1 cellular context compared by ENCODE assay signal in the genomic region with DNA sequence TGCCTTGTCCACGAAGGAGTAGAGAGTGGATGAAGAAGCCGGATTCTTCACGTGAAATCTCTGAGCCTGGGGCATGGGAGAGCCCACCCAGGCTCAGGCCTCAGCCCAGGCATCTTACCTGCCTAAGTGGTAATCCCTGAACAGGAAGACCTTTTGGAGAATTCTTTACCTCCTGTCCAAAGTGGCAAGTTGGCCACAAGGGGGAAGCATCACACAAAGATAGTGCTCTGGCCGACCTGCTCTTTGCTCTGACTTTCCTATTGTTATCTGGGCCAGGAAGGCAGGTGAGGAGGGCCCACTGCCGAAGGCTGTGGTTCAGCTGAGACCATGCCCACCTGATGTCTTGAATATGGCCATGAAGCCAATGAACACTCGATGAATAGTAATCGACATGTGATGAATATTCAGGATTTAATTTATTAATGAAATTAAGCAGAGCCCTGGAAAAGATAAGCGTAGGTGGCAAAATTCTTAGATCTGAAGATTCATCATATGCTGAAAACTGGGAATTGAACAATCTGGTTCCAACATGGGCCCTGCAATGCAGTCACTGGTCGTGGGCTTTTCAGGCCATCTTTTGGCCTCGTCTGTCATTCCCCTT.
TF ChIP-seq lines count a peak whose summit lies in the region.

No MANE protein-coding gene starts in this region.

TF ChIP-seq in GM23338, 12 proteins besides CTCF, POLR2A, EP300 and RAD21 (continued from another document):
- TF ChIP-seq, protein P1, sequence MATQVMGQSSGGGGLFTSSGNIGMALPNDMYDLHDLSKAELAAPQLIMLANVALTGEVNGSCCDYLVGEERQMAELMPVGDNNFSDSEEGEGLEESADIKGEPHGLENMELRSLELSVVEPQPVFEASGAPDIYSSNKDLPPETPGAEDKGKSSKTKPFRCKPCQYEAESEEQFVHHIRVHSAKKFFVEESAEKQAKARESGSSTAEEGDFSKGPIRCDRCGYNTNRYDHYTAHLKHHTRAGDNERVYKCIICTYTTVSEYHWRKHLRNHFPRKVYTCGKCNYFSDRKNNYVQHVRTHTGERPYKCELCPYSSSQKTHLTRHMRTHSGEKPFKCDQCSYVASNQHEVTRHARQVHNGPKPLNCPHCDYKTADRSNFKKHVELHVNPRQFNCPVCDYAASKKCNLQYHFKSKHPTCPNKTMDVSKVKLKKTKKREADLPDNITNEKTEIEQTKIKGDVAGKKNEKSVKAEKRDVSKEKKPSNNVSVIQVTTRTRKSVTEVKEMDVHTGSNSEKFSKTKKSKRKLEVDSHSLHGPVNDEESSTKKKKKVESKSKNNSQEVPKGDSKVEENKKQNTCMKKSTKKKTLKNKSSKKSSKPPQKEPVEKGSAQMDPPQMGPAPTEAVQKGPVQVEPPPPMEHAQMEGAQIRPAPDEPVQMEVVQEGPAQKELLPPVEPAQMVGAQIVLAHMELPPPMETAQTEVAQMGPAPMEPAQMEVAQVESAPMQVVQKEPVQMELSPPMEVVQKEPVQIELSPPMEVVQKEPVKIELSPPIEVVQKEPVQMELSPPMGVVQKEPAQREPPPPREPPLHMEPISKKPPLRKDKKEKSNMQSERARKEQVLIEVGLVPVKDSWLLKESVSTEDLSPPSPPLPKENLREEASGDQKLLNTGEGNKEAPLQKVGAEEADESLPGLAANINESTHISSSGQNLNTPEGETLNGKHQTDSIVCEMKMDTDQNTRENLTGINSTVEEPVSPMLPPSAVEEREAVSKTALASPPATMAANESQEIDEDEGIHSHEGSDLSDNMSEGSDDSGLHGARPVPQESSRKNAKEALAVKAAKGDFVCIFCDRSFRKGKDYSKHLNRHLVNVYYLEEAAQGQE (IDR thresholded peaks at IDR 0.05; ENCODE audit: unreplicated experiment) = no peak
- TF ChIP-seq EZH2 (IDR thresholded peaks at IDR 0.05; ENCODE audit: low read depth, unreplicated experiment) (no peak), EZH2phosphoT487 (IDR thresholded peaks at IDR 0.05; ENCODE audit: unreplicated experiment) (no peak), ZNF114 (CRISPR knock-in tag; IDR thresholded peaks at IDR 0.05) (no peak), ZNF331 (CRISPR knock-in tag; IDR thresholded peaks at IDR 0.05; ENCODE audit: low read depth) (no peak), POLR2AphosphoS5 (IDR thresholded peaks at IDR 0.05; ENCODE audit: low read depth) (no peak)
- TF ChIP-seq, protein P2, sequence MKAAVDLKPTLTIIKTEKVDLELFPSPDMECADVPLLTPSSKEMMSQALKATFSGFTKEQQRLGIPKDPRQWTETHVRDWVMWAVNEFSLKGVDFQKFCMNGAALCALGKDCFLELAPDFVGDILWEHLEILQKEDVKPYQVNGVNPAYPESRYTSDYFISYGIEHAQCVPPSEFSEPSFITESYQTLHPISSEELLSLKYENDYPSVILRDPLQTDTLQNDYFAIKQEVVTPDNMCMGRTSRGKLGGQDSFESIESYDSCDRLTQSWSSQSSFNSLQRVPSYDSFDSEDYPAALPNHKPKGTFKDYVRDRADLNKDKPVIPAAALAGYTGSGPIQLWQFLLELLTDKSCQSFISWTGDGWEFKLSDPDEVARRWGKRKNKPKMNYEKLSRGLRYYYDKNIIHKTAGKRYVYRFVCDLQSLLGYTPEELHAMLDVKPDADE (IDR thresholded peaks at IDR 0.05) = no peak
